8 cellular contexts compared by ENCODE assay signal in the genomic region with DNA sequence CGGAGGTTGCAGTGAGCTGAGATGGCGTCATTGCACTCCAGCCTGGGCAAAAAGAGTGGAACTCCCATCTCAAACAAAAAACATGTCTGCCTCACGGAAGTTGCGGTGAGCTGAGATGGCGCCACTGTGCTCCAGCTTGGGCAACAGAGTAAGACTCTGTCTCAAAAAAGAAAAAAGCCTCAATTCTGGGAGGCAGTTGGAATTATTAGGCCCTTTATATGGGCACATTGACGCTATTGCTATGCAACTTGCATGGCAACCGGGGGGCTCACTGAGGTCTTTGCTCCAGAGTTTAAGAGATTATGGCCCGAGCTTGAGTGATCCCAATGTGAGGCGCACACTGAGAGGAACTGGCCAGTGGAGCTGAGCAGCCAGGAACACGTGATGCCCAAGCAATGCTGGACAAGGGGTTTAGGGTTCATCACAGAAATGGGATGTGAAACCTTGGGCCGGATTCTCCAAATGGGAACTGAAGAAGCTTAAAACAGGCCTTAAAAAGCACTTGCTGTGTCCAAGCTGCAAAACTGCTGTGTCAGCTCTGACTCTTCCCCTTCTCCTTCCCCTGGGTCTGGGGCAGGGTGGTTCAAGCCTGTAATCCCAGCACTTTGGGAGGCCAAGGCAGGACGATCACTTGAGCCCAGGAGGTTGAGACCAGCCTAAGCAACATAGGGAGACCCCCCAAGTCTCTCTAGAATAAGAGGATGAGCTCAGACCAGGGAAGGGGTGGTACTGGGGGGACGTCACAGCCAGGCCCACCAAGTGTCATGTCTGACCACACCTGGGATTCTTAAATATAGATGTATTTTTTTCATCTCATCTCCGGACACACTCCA. TPM values are rescaled to one million over a fixed set of nuclear protein-coding genes. Genes with fewer than 3 reads are reported as not detected.
DNase-seq lines count a peak whose midpoint lies in the region; ATAC-seq and TF ChIP-seq lines count a peak whose summit lies in the region.

No MANE protein-coding gene starts in this region.

- ATAC-seq in activated CD8-positive, alpha-beta T cell treated with anti-CD3 and anti-CD28 coated beads, Interleukin-2, amount 10 ng/mL, durations not matched to agents 7 days and 5 days, result no peak
- no peak for ATAC-seq in esophagus mucosa

- H3K27me3 ChIP-seq in right atrium auricular region (no peaks in the 10 kb centered on the region), stomach (no peaks in the 10 kb centered on the region)

- no peaks in the 10 kb centered on the region for H3K27me3 Mint-ChIP-seq in activated CD8-positive, alpha-beta T cell treated with anti-CD3 and anti-CD28 coated beads, Interleukin-2, amount 10 ng/mL, durations not matched to agents 7 days and 5 days (ENCODE audit: low read depth)

- H3K27ac Mint-ChIP-seq in activated CD8-positive, alpha-beta T cell treated with anti-CD3 and anti-CD28 coated beads, Interleukin-2, amount 10 ng/mL, durations not matched to agents 7 days and 5 days, result peak overlapping the region; percentile 23

- H3K9me3 Mint-ChIP-seq in activated CD8-positive, alpha-beta T cell treated with anti-CD3 and anti-CD28 coated beads, Interleukin-2, amount 10 ng/mL, durations not matched to agents 7 days and 5 days (ENCODE audit: insufficient read depth), result no peaks in the 10 kb centered on the region

- intact Hi-C loops in stomach (cut with DNase I; ENCODE audit: low total_unique reads), result no loop called here

- H3K4me1 ChIP-seq in right atrium auricular region (peaks cover 0 to 59% of the 10 kb centered on the region in 2 donors), stomach (peaks cover 33 to 77% (median 56%) of the 10 kb centered on the region in 4 donors)

- H3K4me3 ChIP-seq in right atrium auricular region (peak overlapping the region; percentile 82 to 99), stomach (peak overlapping the region; percentile 77 to 98 (median 90))

- WGBS in stomach, 5 donors, result 73 to 77% (median 76%) methylated on average over 14 of the region's 14 CpGs

- CTCF ChIA-PET in activated CD8-positive, alpha-beta T cell treated with anti-CD3 and anti-CD28 coated beads, Interleukin-2, amount 10 ng/mL, durations not matched to agents 7 days and 5 days (lab: Charles Lee), result interaction anchor here (0.7 to 3.8 kb wide), 5 partner anchors 25 to 172 kb away, joined by 3 to 23 read pairs (median 5); a partner anchor contains a TSS

- H3K9me3 ChIP-seq in right atrium auricular region, result no peaks in the 10 kb centered on the region
- H3K9me3 ChIP-seq in stomach, result no peaks in the 10 kb centered on the region

- TF ChIP-seq CTCF in 22Rv1 (IDR thresholded peaks at IDR 0.05) (no peak), right atrium auricular region (IDR thresholded peaks at IDR 0.05) (no peak), stomach (IDR thresholded peaks at IDR 0.05) (no peak)

- POLR2A ChIA-PET in activated CD8-positive, alpha-beta T cell treated with anti-CD3 and anti-CD28 coated beads, Interleukin-2, amount 10 ng/mL, durations not matched to agents 7 days and 5 days (lab: Charles Lee), result interaction anchor here (1.4 to 5.4 kb wide), 2 partner anchors 66 to 93 kb away, joined by 3 to 54 read pairs; a partner anchor contains a TSS

- peaks cover 46% of the 10 kb centered on the region for H3K36me3 Mint-ChIP-seq in activated CD8-positive, alpha-beta T cell treated with anti-CD3 and anti-CD28 coated beads, Interleukin-2, amount 10 ng/mL, durations not matched to agents 7 days and 5 days (ENCODE audit: low read depth)

- peak overlapping the region; percentile 83 for H3K27ac ChIP-seq in 22Rv1
- H3K27ac ChIP-seq in right atrium auricular region, result peak overlapping the region; percentile 90 to 92
- peak overlapping the region; percentile 5 to 97 (median 94) for H3K27ac ChIP-seq in stomach

- H3K36me3 ChIP-seq in right atrium auricular region (peaks cover 47% of the 10 kb centered on the region), stomach (peaks cover 31 to 64% (median 61%) of the 10 kb centered on the region in 4 donors)

- TF ChIP-seq EP300 in stomach (IDR thresholded peaks at IDR 0.05), result no peak

- H3K4me1 Mint-ChIP-seq in activated CD8-positive, alpha-beta T cell treated with anti-CD3 and anti-CD28 coated beads, Interleukin-2, amount 10 ng/mL, durations not matched to agents 7 days and 5 days (ENCODE audit: low read depth), result peaks cover 59% of the 10 kb centered on the region

- TF ChIP-seq POLR2A in stomach (IDR thresholded peaks at IDR 0.05), result no peak

- H3K4me3 Mint-ChIP-seq in activated CD8-positive, alpha-beta T cell treated with anti-CD3 and anti-CD28 coated beads, Interleukin-2, amount 10 ng/mL, durations not matched to agents 7 days and 5 days, result peak overlapping the region; percentile 96

- DNase-seq in H4 (ENCODE audit: low spot score), result peak; percentile 91
- DNase-seq in activated CD8-positive, alpha-beta T cell treated with anti-CD3 and anti-CD28 coated beads, Interleukin-2, amount 10 ng/mL, durations not matched to agents 7 days and 5 days, result no peak
- DNase-seq in right atrium auricular region (ENCODE audit: low spot score), result peak; percentile 80
- no peak for DNase-seq in stomach
- no peak for DNase-seq in NCI-H510A treated with DMSO at 0.1 percent for 48 hours (lab: John Stamatoyannopoulos, UW)
- no peak for DNase-seq in NCI-H1930 (lab: John Stamatoyannopoulos, UW)

RNA-seq across cellular contexts. Expression of a gene that starts 2.5 kb away (rescaled TPM):
- total RNA-seq in H4 (2014; rRNA removed; shearing (Covaris generic)), result 22,782 and 25,960 TPM in 2 replicates
- total RNA-seq in activated CD8-positive, alpha-beta T cell treated with anti-CD3 and anti-CD28 coated beads, Interleukin-2, amount 10 ng/mL, durations not matched to agents 7 days and 5 days, result 1,000 to 10,000 TPM in 1 of 2 experiments, 100 to 1,000 TPM in 1; 971 to 1,027 TPM
- total RNA-seq in right atrium auricular region (1,000 to 10,000 TPM; 1,493 to 3,053 TPM), stomach (1,000 to 10,000 TPM; 1,292 to 4,272 (median 3,457) TPM), esophagus mucosa (417 TPM)
- polyA plus RNA-seq in stomach, result 1,000 to 10,000 TPM; 3,915 to 8,824 (median 7,571) TPM

RNA-seq across cellular contexts. Expression of a gene that starts 12.9 kb away (rescaled TPM):
- total RNA-seq in H4 (2014; rRNA removed; shearing (Covaris generic)), result 132 and 135 TPM in 2 replicates
- total RNA-seq in activated CD8-positive, alpha-beta T cell treated with anti-CD3 and anti-CD28 coated beads, Interleukin-2, amount 10 ng/mL, durations not matched to agents 7 days and 5 days, result 100 to 1,000 TPM; 336 to 350 TPM
- total RNA-seq in right atrium auricular region, result 10 to 100 TPM; 10.7 to 21.2 TPM
- 100 to 1,000 TPM in 1 of 5 donors, 10 to 100 TPM in 4; 12.1 to 121 (median 20.2) TPM for total RNA-seq in stomach
- 10 to 100 TPM; 61.6 to 85.3 (median 77.6) TPM for polyA plus RNA-seq in stomach
- 58.9 TPM for total RNA-seq in esophagus mucosa

RNA-seq across cellular contexts. Expression of a gene that starts 25.5 kb away (rescaled TPM):
- total RNA-seq in H4 (2014; rRNA removed; shearing (Covaris generic)), result 31.7 and 31.9 TPM in 2 replicates
- total RNA-seq in activated CD8-positive, alpha-beta T cell treated with anti-CD3 and anti-CD28 coated beads, Interleukin-2, amount 10 ng/mL, durations not matched to agents 7 days and 5 days, result 10 to 100 TPM; 54.7 to 57.9 TPM
- total RNA-seq in right atrium auricular region (10 to 100 TPM; 72.1 to 88.1 TPM), stomach (10 to 100 TPM; 13.0 to 63.6 (median 46.4) TPM), esophagus mucosa (50.8 TPM)
- polyA plus RNA-seq in stomach, result 10 to 100 TPM; 13.0 to 25.5 (median 15.5) TPM

RNA-seq across cellular contexts. Expression of a gene that starts 26.1 kb away (rescaled TPM):
- 353 and 374 TPM in 2 replicates for total RNA-seq in H4 (2014; rRNA removed; shearing (Covaris generic))
- 100 to 1,000 TPM; 105 to 106 TPM for total RNA-seq in activated CD8-positive, alpha-beta T cell treated with anti-CD3 and anti-CD28 coated beads, Interleukin-2, amount 10 ng/mL, durations not matched to agents 7 days and 5 days
- total RNA-seq in right atrium auricular region (10 to 100 TPM; 49.1 to 87.7 TPM), stomach (10 to 100 TPM in 4 of 5 donors, under 1 TPM in 1; 0.58 to 96.0 (median 59.1) TPM), esophagus mucosa (79.0 TPM)
- 10 to 100 TPM; 55.3 to 69.2 (median 63.3) TPM for polyA plus RNA-seq in stomach

RNA-seq across cellular contexts. Expression of a gene that starts 34.1 kb away (rescaled TPM):
- 0.27 TPM in 1 of 2 replicates, not detected in the other for total RNA-seq in H4 (2014; rRNA removed; shearing (Covaris generic))
- 1 to 10 TPM; 1.6 to 1.9 TPM for total RNA-seq in activated CD8-positive, alpha-beta T cell treated with anti-CD3 and anti-CD28 coated beads, Interleukin-2, amount 10 ng/mL, durations not matched to agents 7 days and 5 days
- total RNA-seq in right atrium auricular region (not detected), stomach (under 1 TPM in 1 of 5 donors, not detected in 4; 0.89 TPM), esophagus mucosa (1.2 TPM)
- polyA plus RNA-seq in stomach, result 1 to 10 TPM in 1 of 3 donors, under 1 TPM in 1, not detected in 1; 0.93 to 1.2 TPM

Comparison
In these comparisons a context has a peak if more than half of its experiments do, and no peak if none do; other contexts are left out.
1. DNase-seq: peak in H4 (single experiment) and right atrium auricular region (single experiment); none in activated CD8-positive, alpha-beta T cell treated with anti-CD3 and anti-CD28 coated beads, Interleukin-2, amount 10 ng/mL, durations not matched to agents 7 days and 5 days (single experiment), stomach (single experiment), NCI-H510A treated with DMSO at 0.1 percent for 48 hours (single experiment) and NCI-H1930 (0 of 2).
2. Peak in every context shown above with its lines, with median percentiles within 50 percentile points of each other: H3K27ac ChIP-seq.